In the genomic region with DNA sequence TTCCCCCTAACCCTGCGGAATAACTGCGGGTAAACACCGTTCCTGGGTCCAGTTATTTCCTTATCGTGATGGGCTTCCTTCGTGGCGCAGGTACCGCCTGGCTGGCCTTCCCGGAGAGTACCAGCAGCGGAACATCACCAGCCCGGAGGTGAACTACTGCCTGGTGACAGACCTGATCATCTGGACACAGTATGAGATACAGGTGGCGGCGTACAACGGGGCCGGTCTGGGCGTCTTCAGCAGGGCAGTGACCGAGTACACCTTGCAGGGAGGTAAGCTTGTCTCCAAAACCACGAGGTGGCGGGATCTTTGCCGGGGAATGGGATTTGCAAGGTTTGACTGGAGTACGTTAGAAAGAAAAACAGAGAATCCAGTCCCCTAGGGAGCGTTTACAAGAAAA, we compare ENCODE assay signal across 24 cellular contexts.
DNase-seq lines count a peak whose midpoint lies in the region; ATAC-seq, FAIRE-seq and TF ChIP-seq lines count a peak whose summit lies in the region.
"Had no signal": no experiment of that assay in that cellular context is flagged by ENCODE, and none has a peak within 500 bp of the region (broad histone marks: within the 10 kb centered on the region; RNA-seq: fewer than 3 reads in every experiment).

No MANE protein-coding gene starts in this region.

- H3K36me3 ChIP-seq in vagina, result peaks cover 0 to 8% of the 10 kb centered on the region in 2 donors
- H3K36me3 ChIP-seq: BLaER1, HAP-1 had no signal

- ATAC-seq in GM18858 (IDR thresholded peaks at IDR 0.05; ENCODE audit: unreplicated experiment), result no peak
- ATAC-seq in HG03025 (IDR thresholded peaks at IDR 0.05; ENCODE audit: low FRiP score, unreplicated experiment), result no peak
- ATAC-seq: CD8-positive, alpha-beta T cell; GM12878 had no signal

- TF ChIP-seq CTCF in osteocyte (IDR thresholded peaks at IDR 0.05) (no peak), vagina (IDR thresholded peaks at IDR 0.05) (no peak)

- H3K27ac ChIP-seq in vagina, result no peak overlapping the region
- H3K27ac ChIP-seq: 22Rv1, BLaER1, C4-2B had no signal

- H3K4me3 ChIP-seq in vagina, result no peak overlapping the region
- H3K4me3 ChIP-seq: BLaER1, GM12878, HAP-1 had no signal

- H3K9me3 ChIP-seq in vagina, result peaks cover 7% of the 10 kb centered on the region
- H3K9me3 ChIP-seq: HAP-1 had no signal

- DNase-seq in HTR-8/SVneo (ENCODE audit: insufficient read length, low spot score), result no peak
- peak; percentile 40 for DNase-seq in islet precursor cell
- DNase-seq in osteocyte (ENCODE audit: extremely low spot score, unreplicated experiment), result peak; percentile 78
- DNase-seq in vagina (ENCODE audit: extremely low spot score in 2 of 2), result peak; percentile 52 to 91
- no peak for DNase-seq in DMS53 (lab: John Stamatoyannopoulos, UW)
- DNase-seq: Caco-2; CD4-positive, CD25-positive, alpha-beta regulatory T cell; CD8-positive, alpha-beta T cell; DMS153; DMS79; EL; GDM1; GOT3; HFFc6 had no signal

- H3K27me3 Mint-ChIP-seq in osteocyte (ENCODE audit: unreplicated experiment), result no peaks in the 10 kb centered on the region
- H3K27me3 Mint-ChIP-seq: CD4-positive, CD25-positive, alpha-beta regulatory T cell had no signal

- intact Hi-C loops in vagina (cut with DNase I), result no loop called here

- H3K27ac Mint-ChIP-seq in osteocyte (ENCODE audit: unreplicated experiment), result no peak overlapping the region
- H3K27ac Mint-ChIP-seq: B cell; CD4-positive, CD25-positive, alpha-beta regulatory T cell; CD8-positive, alpha-beta T cell; HFFc6 had no signal

- no peak overlapping the region for H3K4me3 Mint-ChIP-seq in osteocyte (ENCODE audit: unreplicated experiment)
- H3K4me3 Mint-ChIP-seq: B cell; CD4-positive, CD25-positive, alpha-beta regulatory T cell; CD8-positive, alpha-beta T cell; HFFc6 had no signal

- peaks cover 15% of the 10 kb centered on the region for H3K9me3 Mint-ChIP-seq in osteocyte (ENCODE audit: unreplicated experiment)

- H3K4me1 ChIP-seq in vagina, result no peaks in the 10 kb centered on the region
- H3K4me1 ChIP-seq: Caco-2, HAP-1 had no signal

- TF ChIP-seq POLR2A in vagina (IDR thresholded peaks at IDR 0.05), result no peak

- no peaks in the 10 kb centered on the region for H3K4me1 Mint-ChIP-seq in osteocyte (ENCODE audit: unreplicated experiment)
- H3K4me1 Mint-ChIP-seq: B cell; CD4-positive, CD25-positive, alpha-beta regulatory T cell had no signal

- H3K27me3 ChIP-seq in vagina, result no peaks in the 10 kb centered on the region
- H3K27me3 ChIP-seq: BLaER1 had no signal

- H3K36me3 Mint-ChIP-seq in osteocyte (ENCODE audit: unreplicated experiment), result peaks cover 8% of the 10 kb centered on the region
- H3K36me3 Mint-ChIP-seq: CD8-positive, alpha-beta T cell had no signal

- peak; percentile 68 for FAIRE-seq in HTR-8/SVneo (lab: Jason Lieb, UNC)
- FAIRE-seq: A204.1, GM12878, H54 had no signal

Comparison
In these comparisons a context has a peak if more than half of its experiments do, and no peak if none do; other contexts are left out.
1. DNase-seq: peak in islet precursor cell (single experiment), osteocyte (single experiment) and vagina (2 of 2); none in HTR-8/SVneo (single experiment) and DMS53 (single experiment).